34 cellular contexts compared by ENCODE assay signal in the genomic region with DNA sequence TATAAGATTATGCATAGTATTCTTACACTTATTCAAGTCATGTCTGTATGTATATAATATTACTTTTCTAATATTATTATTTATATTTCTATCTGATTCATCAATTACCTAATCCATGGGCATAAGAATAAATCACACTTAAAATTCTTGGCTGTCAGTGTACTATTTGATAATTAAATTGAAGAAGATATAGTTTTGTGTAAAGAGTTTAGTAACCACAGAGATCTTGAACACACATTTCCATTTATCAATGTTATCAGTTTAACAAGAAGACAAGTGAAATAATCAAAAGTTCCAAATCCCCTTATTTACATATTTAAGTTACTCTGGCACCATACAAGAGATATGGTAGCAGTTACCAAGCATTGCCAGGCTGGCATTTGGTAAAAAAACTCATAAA.
"Had no signal": no experiment of that assay in that cellular context is flagged by ENCODE, and none has a peak within 500 bp of the region (broad histone marks: within the 10 kb centered on the region; RNA-seq: fewer than 3 reads in every experiment).

No MANE protein-coding gene starts in this region.

- H3K27me3 ChIP-seq: MG63 had no signal

- H3K4me3 ChIP-seq: MG63 had no signal

- H3K36me3 ChIP-seq: MG63 had no signal

- H3K9ac ChIP-seq: KMS-11 had no signal

- DNase-seq: Karpas-422, Kasumi-1, MG63, MM.1S, MV-4-11, NCI-H1048, NCI-H1092, NCI-H1092 treated with DMSO at 0.1 percent for 48 hours, NCI-H1105, NCI-H1105 treated with DMSO at 0.1 percent for 48 hours, NCI-H1417, NCI-H1417 treated with DMSO at 0.1 percent for 48 hours, NCI-H1436, NCI-H1436 treated with DMSO at 0.1 percent for 48 hours, NCI-H146, NCI-H1694, NCI-H1694 treated with DMSO at 0.1 percent for 48 hours, NCI-H187, NCI-H187 treated with DMSO at 0.1 percent for 48 hours, NCI-H1930, NCI-H2029, NCI-H2029 treated with DMSO at 0.1 percent for 48 hours, NCI-H2081, NCI-H2081 treated with DMSO at 0.1 percent for 48 hours, NCI-H2107, NCI-H2171, NCI-H2171 treated with DMSO at 0.1 percent for 48 hours, NCI-H2227 treated with DMSO at 0.1 percent for 48 hours, NCI-H226, NCI-H345, NCI-H446, NCI-H446 treated with DMSO at 0.1 percent for 48 hours, NCI-H510A had no signal

- H3K4me2 ChIP-seq: KMS-11 had no signal

- H3K9me3 ChIP-seq: MG63 had no signal

- H3K27ac ChIP-seq: KMS-11 had no signal
